ENCODE assay signal across 22 cellular contexts in the genomic region with DNA sequence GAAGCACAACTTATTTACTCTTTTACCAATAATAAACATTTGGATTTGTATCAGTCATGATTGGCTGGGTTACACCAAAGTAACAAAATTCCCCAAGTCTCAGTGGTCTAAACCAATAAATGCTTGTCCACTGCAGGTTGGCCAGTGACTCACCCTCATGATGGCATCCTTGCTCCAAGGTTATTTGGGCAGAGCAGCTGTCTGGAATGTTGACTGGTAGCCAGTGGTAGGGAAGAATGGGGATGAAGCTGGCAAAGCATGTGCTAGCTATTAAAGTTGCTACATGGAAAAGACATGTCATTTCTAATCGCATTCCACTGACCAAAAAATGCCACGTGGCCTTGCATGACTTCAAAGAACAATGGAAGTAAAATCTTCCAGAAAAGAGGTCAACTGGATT.
"Had no signal": no experiment of that assay in that cellular context is flagged by ENCODE, and none has a peak within 500 bp of the region (broad histone marks: within the 10 kb centered on the region; RNA-seq: fewer than 3 reads in every experiment).

No MANE protein-coding gene starts in this region.

- H3K27me3 ChIP-seq: brain microvascular endothelial cell, colonic mucosa, dorsolateral prefrontal cortex, left lung, neutrophil, ovary, upper lobe of left lung had no signal

- H3K4me3 ChIP-seq: colonic mucosa, dorsolateral prefrontal cortex, left lung, ovary, prostate gland, upper lobe of left lung had no signal

- H3K36me3 ChIP-seq: brain microvascular endothelial cell, colonic mucosa, left lung, neutrophil, ovary, prostate gland, upper lobe of left lung had no signal

- DNase-seq: activated CD4-positive, alpha-beta T cell treated with anti-CD3 and anti-CD28 coated beads, Interleukin-2, amount 50 U/mL, for 1 hour; activated CD8-positive, alpha-beta T cell treated with anti-CD3 and anti-CD28 coated beads, Interleukin-2, amount 10 ng/mL, durations not matched to agents 7 days and 5 days; activated gamma-delta T cell; activated naive CD4-positive, alpha-beta T cell treated with anti-CD3 and anti-CD28 coated beads, Interleukin-2, amount 50 U/mL, for 16 hours; activated naive CD8-positive, alpha-beta T cell treated with anti-CD3 and anti-CD28 coated beads, Interleukin-2, amount 50 U/mL, for 24 hours; anterior cingulate cortex; brain microvascular endothelial cell; colonic mucosa; dorsolateral prefrontal cortex; effector memory CD8-positive, alpha-beta T cell; immature natural killer cell; left lung; mammary epithelial cell; midbrain; ovary; stimulated activated CD4-positive, alpha-beta T cell treated with anti-CD3 and anti-CD28 coated beads, Interleukin-12 subunit alpha, Interleukin-12 subunit beta, amount 100 ng/mL, for 4 hours; stimulated activated CD4-positive, alpha-beta T cell treated with anti-CD3 and anti-CD28 coated beads, Interleukin-4, amount 100 ng/mL, for 4 hours; stimulated activated naive CD8-positive, alpha-beta T cell treated with anti-CD3 and anti-CD28 coated beads, Interleukin-15, Interleukin-2, amounts not matched to agents 100 U/mL and 50 U/mL, for 24 hours; upper lobe of left lung had no signal

- ATAC-seq: activated CD4-positive, CD25-positive, alpha-beta regulatory T cell treated with anti-CD3 and anti-CD28 coated beads, Interleukin-2, amount 50 U/mL, for 24 hours; activated CD8-positive, alpha-beta T cell treated with anti-CD3 and anti-CD28 coated beads, Interleukin-2, amount 10 ng/mL, durations not matched to agents 7 days and 5 days; activated naive CD8-positive, alpha-beta T cell treated with anti-CD3 and anti-CD28 coated beads, Interleukin-2, amount 50 U/mL, for 24 hours; effector memory CD8-positive, alpha-beta T cell; left lung; stimulated activated naive CD8-positive, alpha-beta T cell treated with anti-CD3 and anti-CD28 coated beads, Interleukin-15, Interleukin-2, amounts not matched to agents 100 U/mL and 50 U/mL, for 24 hours had no signal
